ENCODE assay signal across 9 cellular contexts in genomic region chr20:973785-974194, GRCh38. TPM values are rescaled to one million over a fixed set of nuclear protein-coding genes. Genes with fewer than 3 reads are reported as not detected.
DNase-seq lines count a peak whose midpoint lies in the region; ATAC-seq, FAIRE-seq and TF ChIP-seq lines count a peak whose summit lies in the region.
"Had no signal": no experiment of that assay in that cellular context is flagged by ENCODE, and none has a peak within 500 bp of the region (broad histone marks: within the 10 kb centered on the region; RNA-seq: fewer than 3 reads in every experiment).

No MANE protein-coding gene starts in this region.

- H2AFZ ChIP-seq in OCI-LY7 (ENCODE audit: low read length) = peak overlapping the region; percentile 76; the same call in 1 of the 2 replicates
- H2AFZ ChIP-seq in GM12878 (ENCODE audit: control insufficient read depth, low read depth, low read length) = peak overlapping the region; percentile 22; the same call in 1 of the 2 replicates
- H2AFZ ChIP-seq in mesenchymal stem cell (ENCODE audit: low read depth, low read length) = no peak overlapping the region

- no peaks in the 10 kb centered on the region for H3K36me3 ChIP-seq in OCI-LY7 (ENCODE audit: insufficient read depth, low read length)
- no peaks in the 10 kb centered on the region for H3K36me3 ChIP-seq in GM12878 (ENCODE audit: control insufficient read depth in 2 of 2, insufficient read depth in 2 of 2, low read length in 1 of 2)
- no peaks in the 10 kb centered on the region for H3K36me3 ChIP-seq in mesenchymal stem cell (ENCODE audit: control insufficient read depth in 1 of 2, insufficient read depth in 2 of 2, low read depth in 1 of 2, low read length in 2 of 2)
- H3K36me3 ChIP-seq: BLaER1 had no signal

- no peak overlapping the region for H3K4ac ChIP-seq in mesenchymal stem cell (ENCODE audit: low read depth in 1 of 2, low read length in 2 of 2)

- SMC1A ChIA-PET in GM12878 (lab: Charles Lee; ENCODE audit: uncharacterized antibody, unreplicated experiment) = no interaction called here

- no peaks in the 10 kb centered on the region for H3K9me2 ChIP-seq in OCI-LY7 (ENCODE audit: insufficient read depth, low read length)

- TF ChIP-seq CTCF in OCI-LY7 (conservative IDR thresholded peaks at IDR 0.05; ENCODE audit: low read length) (peak; percentile 77), GM12878 (IDR thresholded peaks at IDR 0.05 in 2 of 3, conservative IDR thresholded peaks at IDR 0.05 in 1 of 3; ENCODE audit: control insufficient read depth in 2 of 3, extremely low read depth in 1 of 3, insufficient read depth in 1 of 3, low read depth in 3 of 3, low read length in 3 of 3) (peak; percentile 50 to 58 (median 57))

- H3K9ac ChIP-seq in GM12878 (ENCODE audit: control insufficient read depth, insufficient read depth, low read length) (no peak overlapping the region), mesenchymal stem cell (ENCODE audit: low read length) (no peak overlapping the region)
- H3K9ac ChIP-seq: BLaER1 had no signal

- WGBS in GM12878 (ENCODE audit: insufficient coverage, insufficient replicate concordance, low lambda C conversion rate, missing lambda C conversion rate) = 3% methylated on average over 6 of the region's 6 CpGs
- 33% methylated on average over 5 of the region's 6 CpGs for WGBS in mesenchymal stem cell

- H3K27me3 ChIP-seq in GM12878 (replicated peaks in 1 of 2; ENCODE audit: control insufficient read depth in 2 of 2, insufficient read depth in 2 of 2, low read length in 1 of 2) = no peaks in the 10 kb centered on the region
- peaks cover 0 to 32% of the 10 kb centered on the region in 2 experiments for H3K27me3 ChIP-seq in mesenchymal stem cell (ENCODE audit: control insufficient read depth in 1 of 2, insufficient read depth in 1 of 2, low read length in 2 of 2)
- H3K27me3 ChIP-seq: BLaER1 had no signal

- FAIRE-seq in H54 (lab: Jason Lieb, UNC) (no peak), GM12878 (lab: Jason Lieb, UNC) (peak; percentile 72)

- no peak overlapping the region for H2AK5ac ChIP-seq in mesenchymal stem cell (ENCODE audit: low read length, severe bottlenecking)

- no peaks in the 10 kb centered on the region for H3K79me2 ChIP-seq in OCI-LY7 (ENCODE audit: insufficient read depth, low read depth, low read length)
- no peaks in the 10 kb centered on the region for H3K79me2 ChIP-seq in GM12878 (ENCODE audit: control insufficient read depth, insufficient read depth, low read length)

- H4K8ac ChIP-seq in mesenchymal stem cell (ENCODE audit: low read length) = no peak overlapping the region

- peak; percentile 40 for TF ChIP-seq RAD21 in GM12878 (IDR thresholded peaks at IDR 0.05; ENCODE audit: insufficient read depth, low read depth, low read length)

- H3K14ac ChIP-seq in mesenchymal stem cell (ENCODE audit: low read length in 2 of 2) = no peak overlapping the region

- H3K18ac ChIP-seq in mesenchymal stem cell (ENCODE audit: low read depth in 1 of 2, low read length in 2 of 2) = no peak overlapping the region

- in situ Hi-C loops in GM12878 (cut with MboI) = no loop called here

- H2BK15ac ChIP-seq in mesenchymal stem cell (ENCODE audit: low read depth, poor library complexity, severe bottlenecking) = no peak overlapping the region

- H3K4me1 ChIP-seq in OCI-LY7 (ENCODE audit: insufficient read depth, low read length, poor library complexity, severe bottlenecking) (no peaks in the 10 kb centered on the region), GM12878 (ENCODE audit: control insufficient read depth, insufficient read depth, low read length) (no peaks in the 10 kb centered on the region), mesenchymal stem cell (ENCODE audit: control insufficient read depth, insufficient read depth, low read depth, low read length) (peaks cover 3% of the 10 kb centered on the region)
- H3K4me1 ChIP-seq: BLaER1 had no signal

- TF ChIP-seq POLR2A in H54 (IDR thresholded peaks at IDR 0.05; ENCODE audit: low read depth, low read length) (no peak), GM12878 (IDR thresholded peaks at IDR 0.05; ENCODE audit: low read depth, low read length) (no peak)

- no peaks in the 10 kb centered on the region for H3K79me1 ChIP-seq in mesenchymal stem cell (replicated peaks; ENCODE audit: low read length, poor library complexity, severe bottlenecking)

- H4K91ac ChIP-seq in mesenchymal stem cell (ENCODE audit: low read length) = no peak overlapping the region

- TF ChIP-seq EP300 in GM12878 (IDR thresholded peaks at IDR 0.05; ENCODE audit: borderline replicate concordance in 1 of 2, control insufficient read depth in 1 of 2, low read depth in 2 of 2, low read length in 2 of 2) = no peak

- no peak overlapping the region for H2BK120ac ChIP-seq in mesenchymal stem cell (ENCODE audit: low read depth, low read length)

- RAD21 ChIA-PET in GM12878 (lab: Charles Lee; ENCODE audit: unreplicated experiment) = interaction anchor here (1.4 kb wide), 1 partner anchor 155 kb away, joined by 3 read pairs; no protein-coding TSS in a partner anchor

- H3K4me2 ChIP-seq in OCI-LY7 (ENCODE audit: low read length) (no peak overlapping the region), GM12878 (ENCODE audit: control insufficient read depth, insufficient read depth) (no peak overlapping the region), mesenchymal stem cell (ENCODE audit: low read length, poor library complexity, severe bottlenecking) (no peak overlapping the region)
- H3K4me2 ChIP-seq: BLaER1 had no signal

- no peak overlapping the region for H3K4me3 ChIP-seq in OCI-LY7 (ENCODE audit: low read depth, low read length, poor library complexity, severe bottlenecking)
- no peak overlapping the region for H3K4me3 ChIP-seq in GM12878
- H3K4me3 ChIP-seq in mesenchymal stem cell (ENCODE audit: insufficient read depth in 1 of 2, low read depth in 1 of 2, low read length in 2 of 2) = no peak overlapping the region
- H3K4me3 ChIP-seq: BLaER1 had no signal

- ATAC-seq in GM12878 (peak; percentile 91), GM18870 (IDR thresholded peaks at IDR 0.05; ENCODE audit: unreplicated experiment) (no peak), HG03571 (IDR thresholded peaks at IDR 0.05; ENCODE audit: unreplicated experiment) (no peak)

- no TSS peak for BruUV-seq in OCI-LY7 (replicated peaks; lab: Mats Ljungman, UMichigan)
- no TSS peak for BruUV-seq in GM12878 (replicated peaks; lab: Mats Ljungman, UMichigan)

- H3K23ac ChIP-seq in mesenchymal stem cell (ENCODE audit: low read length in 2 of 2) = no peak overlapping the region

- no peak overlapping the region for H2BK5ac ChIP-seq in mesenchymal stem cell (ENCODE audit: low read depth, low read length, poor library complexity, severe bottlenecking)

- intact Hi-C loops in OCI-LY7 (cut with micrococcal nuclease; ENCODE audit: unreplicated experiment) = no loop called here
- intact Hi-C loops in GM12878 (cut with micrococcal nuclease; ENCODE audit: unreplicated experiment) = loop anchor here (1.0 kb wide), 1 partner anchor 157 kb away; no protein-coding TSS in a partner anchor

- POLR2A ChIA-PET in OCI-LY7 (lab: Charles Lee) = interaction anchor here (1.1 kb wide), 1 partner anchor 12 kb away, joined by 8 read pairs; no protein-coding TSS in a partner anchor
- POLR2A ChIA-PET in GM12878 (lab: Charles Lee) = no interaction called here

- H2BK12ac ChIP-seq in mesenchymal stem cell (ENCODE audit: low read length in 2 of 2) = no peak overlapping the region

- CTCF ChIA-PET in OCI-LY7 (lab: Charles Lee; ENCODE audit: unreplicated experiment) (no interaction called here), GM12878 (lab: Yijun Ruan, JAX) (interaction anchor here (0.7 to 0.9 kb wide), 3 partner anchors 19 to 463 kb away, joined by 3 to 5 read pairs (median 4); no protein-coding TSS in a partner anchor)

- DNase-seq in NCI-H1694 treated with DMSO at 0.1 percent for 48 hours (lab: John Stamatoyannopoulos, UW) = peak; percentile 1
- DNase-seq in NCI-H1694 (lab: John Stamatoyannopoulos, UW) = no peak
- DNase-seq in H54 (ENCODE audit: insufficient read length, low spot score) = peak; percentile 77
- peak; percentile 66 for DNase-seq in OCI-LY7 (ENCODE audit: low spot score)
- DNase-seq in GM12878 (ENCODE audit: low read depth, low spot score) = peak; percentile 1
- peak; percentile 32 for DNase-seq in mesenchymal stem cell

- H3K9me3 ChIP-seq in OCI-LY7 (ENCODE audit: low read length) (no peaks in the 10 kb centered on the region), GM12878 (replicated peaks; ENCODE audit: control insufficient read depth, insufficient read depth, low read length) (no peaks in the 10 kb centered on the region), mesenchymal stem cell (ENCODE audit: control insufficient read depth, low read length) (no peaks in the 10 kb centered on the region)
- H3K9me3 ChIP-seq: BLaER1 had no signal

- H3K27ac ChIP-seq in OCI-LY7 (ENCODE audit: low read depth, low read length, poor library complexity, severe bottlenecking) (no peak overlapping the region), GM12878 (ENCODE audit: control insufficient read depth, insufficient read depth) (no peak overlapping the region), mesenchymal stem cell (ENCODE audit: low read length, poor library complexity, severe bottlenecking) (no peak overlapping the region)
- H3K27ac ChIP-seq: BLaER1 had no signal

- no peaks in the 10 kb centered on the region for H4K20me1 ChIP-seq in OCI-LY7 (ENCODE audit: insufficient read depth, low read length)
- H4K20me1 ChIP-seq in GM12878 (ENCODE audit: control insufficient read depth, insufficient read depth) = no peaks in the 10 kb centered on the region
- H4K20me1 ChIP-seq: BLaER1 had no signal

RNA-seq across cellular contexts. Expression of gene RSPO4, which starts 28.3 kb away (rescaled TPM):
- not detected in 2 replicates for total RNA-seq in OCI-LY7 (2014; rRNA removed; shearing (Covaris generic))
- total RNA-seq in OCI-LY7 (2022) (not detected in 2 replicates), GM12878 (2014; rRNA removed) (not detected in 2 replicates), GM12878 (2014; rRNA removed; fragmentation: Illumina TruSeq; extraction: Trizol) (not detected in 2 replicates), GM12878 (2021) (not detected in 2 replicates)
- not detected in 2 replicates for total RNA-seq in GM12878 (2013; cell fraction: nucleolus; rRNA removed)
- not detected for polyA plus RNA-seq in GM12878 (2011; ENCODE audit: low read depth)
- polyA plus RNA-seq in GM12878 (2011; rRNA removed) (not detected in 2 replicates), GM12878 (2014; fragmentation: Illumina TruSeq; extraction: Trizol) (not detected in 2 replicates), GM12878 (2014; fragmentation: Nextera tagmentation; extraction: Ambion mirVana) (not detected), GM12878 (2014; rRNA removed) (0.06 and 0.08 TPM in 2 replicates), GM12878 (2016; fragmentation: Nextera tagmentation; extraction: Ambion mirVana) (not detected)
- not detected in 2 replicates for polyA plus RNA-seq in GM12878 (2011; cell fraction: cytosol; rRNA removed)
- 0.07 TPM in 1 of 2 replicates, not detected in the other for polyA plus RNA-seq in GM12878 (2011; cell fraction: nucleus; rRNA removed)
- not detected in 2 replicates for polyA plus RNA-seq in GM12878 (2012)
- polyA minus RNA-seq in GM12878 (2011; rRNA and poly(A)+ RNA removed) = not detected in 2 replicates
- not detected in 2 replicates for polyA minus RNA-seq in GM12878 (2011; cell fraction: cytosol; rRNA and poly(A)+ RNA removed)
- not detected in 2 replicates for polyA minus RNA-seq in GM12878 (2011; cell fraction: nucleus; rRNA and poly(A)+ RNA removed)
- polyA plus RNA-seq in mesenchymal stem cell (2013, experiment 1 of 2) = not detected
- polyA plus RNA-seq in mesenchymal stem cell (2013, experiment 2 of 2) = not detected

RNA-seq across cellular contexts. Expression of gene ANGPT4, which starts 57.7 kb away (rescaled TPM):
- not detected in 2 replicates for total RNA-seq in OCI-LY7 (2014; rRNA removed; shearing (Covaris generic))
- total RNA-seq in OCI-LY7 (2022) (not detected in 2 replicates), GM12878 (2014; rRNA removed) (0.05 TPM in 1 of 2 replicates, not detected in the other), GM12878 (2014; rRNA removed; fragmentation: Illumina TruSeq; extraction: Trizol) (not detected in 2 replicates), GM12878 (2021) (not detected in 2 replicates)
- total RNA-seq in GM12878 (2013; cell fraction: nucleolus; rRNA removed) = not detected in 2 replicates
- not detected for polyA plus RNA-seq in GM12878 (2011; ENCODE audit: low read depth)
- polyA plus RNA-seq in GM12878 (2011; rRNA removed) (0.10 and 0.16 TPM in 2 replicates), GM12878 (2014; fragmentation: Illumina TruSeq; extraction: Trizol) (0.01 TPM in 1 of 2 replicates, not detected in the other), GM12878 (2014; fragmentation: Nextera tagmentation; extraction: Ambion mirVana) (not detected), GM12878 (2014; rRNA removed) (not detected in 2 replicates), GM12878 (2016; fragmentation: Nextera tagmentation; extraction: Ambion mirVana) (not detected)
- 0.13 and 0.15 TPM in 2 replicates for polyA plus RNA-seq in GM12878 (2011; cell fraction: cytosol; rRNA removed)
- 0.18 and 0.28 TPM in 2 replicates for polyA plus RNA-seq in GM12878 (2011; cell fraction: nucleus; rRNA removed)
- polyA plus RNA-seq in GM12878 (2012) = not detected in 2 replicates
- 0.15 and 0.41 TPM in 2 replicates for polyA minus RNA-seq in GM12878 (2011; rRNA and poly(A)+ RNA removed)
- polyA minus RNA-seq in GM12878 (2011; cell fraction: cytosol; rRNA and poly(A)+ RNA removed) = not detected in 2 replicates
- 0.12 TPM in 1 of 2 replicates, not detected in the other for polyA minus RNA-seq in GM12878 (2011; cell fraction: nucleus; rRNA and poly(A)+ RNA removed)
- 0.03 TPM for polyA plus RNA-seq in mesenchymal stem cell (2013, experiment 1 of 2)
- 0.01 TPM for polyA plus RNA-seq in mesenchymal stem cell (2013, experiment 2 of 2)
